24 cellular contexts compared by ENCODE assay signal in genomic region chr7:117190746-117191435, GRCh38.
"Had no signal": no experiment of that assay in that cellular context is flagged by ENCODE, and none has a peak within 500 bp of the region (broad histone marks: within the 10 kb centered on the region; RNA-seq: fewer than 3 reads in every experiment).

No MANE protein-coding gene starts in this region.

- H3K4me2 ChIP-seq: KMS-11 had no signal

- DNase-seq: activated CD4-positive, alpha-beta memory T cell treated with anti-CD3 and anti-CD28 coated beads for 36 hours; activated CD4-positive, alpha-beta T cell treated with anti-CD3 and anti-CD28 coated beads, Interleukin-2, amount 10 ng/mL, durations not matched to agents 7 days and 5 days; activated CD4-positive, CD25-positive, alpha-beta regulatory T cell; activated CD8-positive, alpha-beta memory T cell treated with anti-CD3 and anti-CD28 coated beads for 24 hours; activated effector memory CD4-positive, alpha-beta T cell treated with anti-CD3 and anti-CD28 coated beads, Interleukin-2, amount 50 U/mL, for 16 hours; activated naive CD4-positive, alpha-beta T cell treated with Interleukin-2 at 50 U/mL for 16 hours; activated naive CD8-positive, alpha-beta T cell treated with anti-CD3 and anti-CD28 coated beads, Interleukin-2, amount 50 U/mL, for 24 hours; activated T-cell treated with anti-CD3 and anti-CD28 coated beads, Interleukin-2, amount 50 U/mL, for 4 hours; amniotic stem cell; MG63; NCI-H1105; NCI-H1436; NCI-H1694 treated with DMSO at 0.1 percent for 48 hours; NCI-H2029 treated with DMSO at 0.1 percent for 48 hours; NCI-H2227 treated with DMSO at 0.1 percent for 48 hours; NCI-H446 treated with DMSO at 0.1 percent for 48 hours; NCI-H524 treated with DMSO at 0.1 percent for 48 hours; NCI-H82; RPMI8226; T-cell; T-helper 2 cell; T1000 had no signal

- H3K36me3 ChIP-seq: MG63 had no signal

- H3K4me3 ChIP-seq: MG63, SK-N-MC had no signal

- H3K27me3 ChIP-seq: MG63 had no signal

- H3K9me3 ChIP-seq: MG63 had no signal

- H3K27ac ChIP-seq: KMS-11, SK-N-MC had no signal
